In the genomic region with DNA sequence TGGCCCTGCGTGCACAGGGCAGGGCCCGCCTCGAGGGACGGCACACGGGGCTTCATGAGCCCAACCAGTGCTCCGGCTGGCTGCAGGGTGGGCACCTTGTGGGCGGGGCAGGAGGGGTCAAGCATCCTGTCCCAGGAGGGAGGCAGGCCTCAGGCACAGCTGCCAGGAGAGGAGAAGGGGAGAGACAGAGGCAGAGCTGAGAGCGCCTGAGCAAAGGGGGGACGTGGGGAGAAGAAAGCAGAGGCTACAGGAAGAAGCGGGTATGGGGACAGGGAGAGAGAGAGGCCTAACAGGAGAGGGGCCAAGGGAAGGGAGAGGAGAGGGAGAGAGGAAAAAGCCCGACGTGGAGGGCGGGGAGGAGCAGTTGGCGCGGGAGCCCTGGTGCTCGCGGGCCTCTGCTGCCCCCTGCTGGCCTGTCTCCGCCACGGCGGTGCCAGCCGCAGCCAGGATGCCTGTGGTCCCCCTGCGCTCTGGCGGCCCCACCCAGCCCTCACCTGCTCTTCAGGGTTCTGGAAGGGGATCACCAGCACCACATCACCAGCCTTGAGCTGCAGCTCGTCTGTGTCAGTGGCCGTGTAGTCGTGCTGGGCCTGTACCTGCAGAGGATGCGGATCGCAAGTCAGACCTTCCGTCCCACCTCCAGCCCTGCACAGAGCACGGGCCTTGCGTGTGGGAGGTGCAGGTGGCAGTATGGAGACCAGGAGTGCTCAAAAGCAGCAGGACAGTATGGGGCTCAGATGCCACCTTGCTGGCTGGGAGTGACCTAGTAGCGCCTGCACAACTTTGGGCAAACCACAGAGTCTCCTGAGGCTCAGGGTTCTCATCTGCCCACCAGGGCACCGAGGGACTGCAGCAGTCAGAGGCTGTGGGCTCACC, we compare ENCODE assay signal across 1 cellular context.
TF ChIP-seq lines count a peak whose summit lies in the region.

No MANE protein-coding gene starts in this region.

TF ChIP-seq in HepG2, 621 proteins besides CTCF, POLR2A, EP300 and RAD21 (continued from another document and continues in another):
- 0 out of 2 replicates have a peak, but pooled peaks have one; percentile 54 for TF ChIP-seq HIC2 (CRISPR knock-in tag; IDR thresholded peaks at IDR 0.05; ENCODE audit: low read depth)
- peak; percentile 48; the same call in 1 of the 2 replicates for TF ChIP-seq ZNF124 (CRISPR knock-in tag; IDR thresholded peaks at IDR 0.05)
- TF ChIP-seq SMC3 (IDR thresholded peaks at IDR 0.05; ENCODE audit: low read length) = peak; percentile 26; the same call in 1 of the 2 replicates
- TF ChIP-seq YY1 (IDR thresholded peaks at IDR 0.05; ENCODE audit: insufficient read depth, insufficient replicate concordance, low read depth, low read length) = peak; percentile 65
- no peak for TF ChIP-seq HDAC2 (CRISPR knock-in tag; IDR thresholded peaks at IDR 0.05)
- no peak for TF ChIP-seq MAFK (conservative IDR thresholded peaks at IDR 0.05 in 1 of 2, IDR thresholded peaks at IDR 0.05 in 1 of 2; ENCODE audit: low read length in 2 of 2)
- no peak for TF ChIP-seq ZNF589 (CRISPR knock-in tag; conservative IDR thresholded peaks at IDR 0.05)
- TF ChIP-seq ZFP36L1 (CRISPR knock-in tag; IDR thresholded peaks at IDR 0.05) = 0 out of 2 replicates have a peak, but pooled peaks have one; percentile 1
- peak; percentile 66 for TF ChIP-seq ZNF407 (CRISPR knock-in tag; IDR thresholded peaks at IDR 0.05; ENCODE audit: not compliant biosample characterization)
- TF ChIP-seq SOX13 (IDR thresholded peaks at IDR 0.05) = no peak
- TF ChIP-seq SOX13 (CRISPR knock-in tag; conservative IDR thresholded peaks at IDR 0.05 in 1 of 2, IDR thresholded peaks at IDR 0.05 in 1 of 2) = 0 out of 4 replicates have a peak, but pooled peaks of 1 of the 2 experiments have one; percentile 24
- 0 out of 2 replicates have a peak, but pooled peaks have one; percentile 5 for TF ChIP-seq BORCS8-MEF2B (CRISPR knock-in tag; IDR thresholded peaks at IDR 0.05)
- TF ChIP-seq ZNF224 (CRISPR knock-in tag; IDR thresholded peaks at IDR 0.05) = peak; percentile 82; the same call in 1 of the 2 replicates
- peak; percentile 65; the same call in 1 of the 2 replicates for TF ChIP-seq IRF9 (CRISPR knock-in tag; IDR thresholded peaks at IDR 0.05; ENCODE audit: borderline replicate concordance)
- TF ChIP-seq, protein P1, sequence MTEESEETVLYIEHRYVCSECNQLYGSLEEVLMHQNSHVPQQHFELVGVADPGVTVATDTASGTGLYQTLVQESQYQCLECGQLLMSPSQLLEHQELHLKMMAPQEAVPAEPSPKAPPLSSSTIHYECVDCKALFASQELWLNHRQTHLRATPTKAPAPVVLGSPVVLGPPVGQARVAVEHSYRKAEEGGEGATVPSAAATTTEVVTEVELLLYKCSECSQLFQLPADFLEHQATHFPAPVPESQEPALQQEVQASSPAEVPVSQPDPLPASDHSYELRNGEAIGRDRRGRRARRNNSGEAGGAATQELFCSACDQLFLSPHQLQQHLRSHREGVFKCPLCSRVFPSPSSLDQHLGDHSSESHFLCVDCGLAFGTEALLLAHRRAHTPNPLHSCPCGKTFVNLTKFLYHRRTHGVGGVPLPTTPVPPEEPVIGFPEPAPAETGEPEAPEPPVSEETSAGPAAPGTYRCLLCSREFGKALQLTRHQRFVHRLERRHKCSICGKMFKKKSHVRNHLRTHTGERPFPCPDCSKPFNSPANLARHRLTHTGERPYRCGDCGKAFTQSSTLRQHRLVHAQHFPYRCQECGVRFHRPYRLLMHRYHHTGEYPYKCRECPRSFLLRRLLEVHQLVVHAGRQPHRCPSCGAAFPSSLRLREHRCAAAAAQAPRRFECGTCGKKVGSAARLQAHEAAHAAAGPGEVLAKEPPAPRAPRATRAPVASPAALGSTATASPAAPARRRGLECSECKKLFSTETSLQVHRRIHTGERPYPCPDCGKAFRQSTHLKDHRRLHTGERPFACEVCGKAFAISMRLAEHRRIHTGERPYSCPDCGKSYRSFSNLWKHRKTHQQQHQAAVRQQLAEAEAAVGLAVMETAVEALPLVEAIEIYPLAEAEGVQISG (CRISPR knock-in tag; IDR thresholded peaks at IDR 0.05) = peak; percentile 35; the same call in 1 of the 2 replicates
- TF ChIP-seq ZNF547 (CRISPR knock-in tag; IDR thresholded peaks at IDR 0.05) = peak; percentile 68; the same call in 1 of the 2 replicates
- TF ChIP-seq KDM5B (CRISPR knock-in tag; IDR thresholded peaks at IDR 0.05; ENCODE audit: borderline replicate concordance) = 0 out of 2 replicates have a peak, but pooled peaks have one; percentile 30
- no peak for TF ChIP-seq EHMT2 (IDR thresholded peaks at IDR 0.05; ENCODE audit: borderline replicate concordance, low read depth, low read length)
- no peak for TF ChIP-seq ZKSCAN1 (IDR thresholded peaks at IDR 0.05; ENCODE audit: low read length)
- no peak for TF ChIP-seq ZFP41 (CRISPR knock-in tag; IDR thresholded peaks at IDR 0.05; ENCODE audit: borderline replicate concordance)
- TF ChIP-seq MEIS1 (CRISPR knock-in tag; IDR thresholded peaks at IDR 0.05; ENCODE audit: borderline replicate concordance) = peak; percentile 39; the same call in 1 of the 2 replicates
- no peak for TF ChIP-seq RAD51 (IDR thresholded peaks at IDR 0.05; ENCODE audit: borderline replicate concordance)
- peak in 1 of 2 experiments; percentile 55; a peak in 1 of 4 replicates for TF ChIP-seq HMGXB4 (CRISPR knock-in tag; IDR thresholded peaks at IDR 0.05; ENCODE audit: borderline replicate concordance in 1 of 2, low read depth in 1 of 2)
- no peak for TF ChIP-seq JARID2 (CRISPR knock-in tag; IDR thresholded peaks at IDR 0.05; ENCODE audit: insufficient replicate concordance)
- peak; percentile 60; the same call in 1 of the 2 replicates for TF ChIP-seq SPEN (CRISPR knock-in tag; IDR thresholded peaks at IDR 0.05; ENCODE audit: low read depth)
- TF ChIP-seq SP140L (CRISPR knock-in tag; IDR thresholded peaks at IDR 0.05; ENCODE audit: borderline replicate concordance) = no peak
- TF ChIP-seq ZNF839 (CRISPR knock-in tag; IDR thresholded peaks at IDR 0.05; ENCODE audit: borderline replicate concordance) = 0 out of 2 replicates have a peak, but pooled peaks have one; percentile 39
- 0 out of 2 replicates have a peak, but pooled peaks have one; percentile 62 for TF ChIP-seq MTF2 (CRISPR knock-in tag; IDR thresholded peaks at IDR 0.05; ENCODE audit: borderline replicate concordance)
- peak; percentile 66; the same call in 1 of the 2 replicates for TF ChIP-seq KDM3A (CRISPR knock-in tag; IDR thresholded peaks at IDR 0.05; ENCODE audit: low read depth)
- peak; percentile 88; the same call in 1 of the 2 replicates for TF ChIP-seq PCBP1 (IDR thresholded peaks at IDR 0.05; ENCODE audit: borderline replicate concordance, low read depth, low read length)
- TF ChIP-seq PITX1 (CRISPR knock-in tag; IDR thresholded peaks at IDR 0.05) = 0 out of 2 replicates have a peak, but pooled peaks have one; percentile 25
- peak; percentile 80 for TF ChIP-seq POGK (CRISPR knock-in tag; conservative IDR thresholded peaks at IDR 0.05)
- peak; percentile 28; the same call in 1 of the 2 replicates for TF ChIP-seq MYC (CRISPR knock-in tag; IDR thresholded peaks at IDR 0.05; ENCODE audit: borderline replicate concordance)
